In the genomic region with DNA sequence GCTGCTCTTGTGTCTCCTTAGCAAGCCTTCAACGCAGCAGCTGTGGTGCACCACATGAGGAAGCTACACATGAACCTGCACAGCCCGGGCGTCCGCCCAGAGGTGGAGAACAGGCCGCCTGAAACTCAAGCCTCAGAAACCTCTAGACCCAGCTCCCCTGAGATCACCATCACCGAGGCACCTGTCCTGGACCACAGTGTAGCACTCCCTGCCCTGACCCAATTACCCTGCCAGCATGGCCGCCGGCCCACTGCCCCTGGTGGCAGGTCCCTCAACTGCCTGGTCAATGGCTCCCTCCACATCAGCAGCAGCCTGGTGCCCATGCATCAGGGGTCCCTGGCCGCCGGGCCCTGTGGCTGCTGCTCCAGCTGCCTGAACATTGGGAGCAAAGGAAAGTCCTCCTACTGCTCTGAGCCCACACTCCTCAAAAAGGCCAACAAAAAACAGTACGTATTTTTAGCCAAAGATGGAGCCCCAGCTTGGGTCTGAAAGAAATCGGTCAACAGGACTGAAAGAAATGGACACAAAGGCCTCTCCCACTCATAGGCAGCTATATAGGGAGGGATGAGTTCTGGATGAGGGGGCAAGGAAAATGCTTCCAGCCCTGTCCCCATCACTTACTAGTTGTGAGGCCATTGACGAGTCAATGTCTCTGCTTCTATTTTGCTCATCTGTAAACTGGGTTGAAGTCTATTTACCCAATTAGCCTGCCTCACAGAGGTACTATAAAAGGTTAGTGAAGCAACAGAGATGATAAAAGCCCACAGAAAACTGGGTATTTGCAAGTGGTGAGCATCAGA, we compare ENCODE assay signal across 16 cellular contexts. TPM values are rescaled to one million over a fixed set of nuclear protein-coding genes. Genes with fewer than 3 reads are reported as not detected.
DNase-seq lines count a peak whose midpoint lies in the region; ATAC-seq and TF ChIP-seq lines count a peak whose summit lies in the region.
"Had no signal": no experiment of that assay in that cellular context is flagged by ENCODE, and none has a peak within 500 bp of the region (broad histone marks: within the 10 kb centered on the region; RNA-seq: fewer than 3 reads in every experiment).

No MANE protein-coding gene starts in this region.

- no peak overlapping the region for H3K27ac ChIP-seq in 22Rv1
- no peak overlapping the region for H3K27ac ChIP-seq in MM.1S (ENCODE audit: low read length)
- no peak overlapping the region for H3K27ac ChIP-seq in foreskin keratinocyte
- H3K27ac ChIP-seq: cardiac muscle cell had no signal

- TF ChIP-seq CTCF in 22Rv1 (IDR thresholded peaks at IDR 0.05): peak; percentile 25
- TF ChIP-seq CTCF in MM.1S (IDR thresholded peaks at IDR 0.05; ENCODE audit: low read length): peak; percentile 34
- TF ChIP-seq CTCF in foreskin keratinocyte (conservative IDR thresholded peaks at IDR 0.05): peak; percentile 38
- no peak for TF ChIP-seq CTCF in lower leg skin (IDR thresholded peaks at IDR 0.05)

- intact Hi-C loops in lower leg skin (cut with DNase I; ENCODE audit: low total_unique reads): no loop called here

- H3K4me1 ChIP-seq in MM.1S (ENCODE audit: low read length) (0 out of 2 replicates have a peak, but pooled peaks cover 8% of the 10 kb centered on the region), foreskin keratinocyte (peaks cover 9% of the 10 kb centered on the region)

- H3K9me2 ChIP-seq in MM.1S (replicated peaks; ENCODE audit: insufficient read depth, low read length): no peaks in the 10 kb centered on the region

- WGBS in lower leg skin, 2 donors: 91 to 94% methylated on average over 13 of the region's 13 CpGs

- H2AFZ ChIP-seq in MM.1S (ENCODE audit: low read length): no peak overlapping the region

- no peaks in the 10 kb centered on the region for H3K27me3 ChIP-seq in MM.1S (replicated peaks; ENCODE audit: insufficient read depth, low read length)
- no peaks in the 10 kb centered on the region for H3K27me3 ChIP-seq in foreskin keratinocyte
- H3K27me3 ChIP-seq: cardiac muscle cell had no signal

- no peak overlapping the region for H3K4me2 ChIP-seq in MM.1S (ENCODE audit: low read depth, low read length)

- H3K36me3 ChIP-seq in MM.1S (replicated peaks; ENCODE audit: insufficient read depth, low read length): no peaks in the 10 kb centered on the region
- H3K36me3 ChIP-seq: cardiac muscle cell had no signal

- H3F3A ChIP-seq in MM.1S (ENCODE audit: insufficient read depth, low read length): no peaks in the 10 kb centered on the region

- DNase-seq in MM.1S (peak; percentile 29), foreskin keratinocyte (peak; percentile 57 to 88), NCI-H2107 (lab: John Stamatoyannopoulos, UW) (no peak), lower leg skin (ENCODE audit: low spot score in 2 of 2) (no peak), activated gamma-delta T cell (lab: John Stamatoyannopoulos, UW) (no peak)
- DNase-seq: effector CD4-positive, alpha-beta T cell; midbrain; NCI-H1417 treated with DMSO at 0.1 percent for 48 hours; occipital lobe; stimulated activated CD4-positive, alpha-beta T cell treated with anti-CD3 and anti-CD28 coated beads, Interleukin-12 subunit alpha, Interleukin-12 subunit beta, amount 100 ng/mL, for 4 hours had no signal

- H3K4me3 ChIP-seq in MM.1S (ENCODE audit: low read length) (no peak overlapping the region), lower leg skin (ENCODE audit: low read depth, poor library complexity, severe bottlenecking) (no peak overlapping the region)
- H3K4me3 ChIP-seq: cardiac muscle cell had no signal

- TF ChIP-seq POLR2A in lower leg skin (IDR thresholded peaks at IDR 0.05): no peak

- no peak overlapping the region for H3K9ac ChIP-seq in MM.1S (ENCODE audit: low read length)

- H3K79me2 ChIP-seq in MM.1S (ENCODE audit: low read length): no peaks in the 10 kb centered on the region

- no peaks in the 10 kb centered on the region for H4K20me1 ChIP-seq in MM.1S (ENCODE audit: insufficient read depth, low read length)

- ATAC-seq in GM18873 (IDR thresholded peaks at IDR 0.05; ENCODE audit: low FRiP score, unreplicated experiment): peak; percentile 40
- no peak for ATAC-seq in foreskin keratinocyte
- no peak for ATAC-seq in HG03135 (IDR thresholded peaks at IDR 0.05; ENCODE audit: unreplicated experiment)

- no peaks in the 10 kb centered on the region for H3K9me3 ChIP-seq in MM.1S (replicated peaks; ENCODE audit: insufficient read depth, low read length)

RNA-seq across cellular contexts. Expression of a gene that starts 28.5 kb away (rescaled TPM):
- total RNA-seq in foreskin keratinocyte: not detected in 2 replicates
- polyA plus RNA-seq in foreskin keratinocyte: not detected in 2 replicates
- total RNA-seq in lower leg skin: 1 to 10 TPM in 1 of 4 donors, not detected in 3; 1.8 TPM
- total RNA-seq: NCI-H460, OCI-LY7 had no signal

RNA-seq across cellular contexts. Expression of a gene that starts 40.3 kb away (rescaled TPM):
- total RNA-seq in foreskin keratinocyte: 1,286 and 1,603 TPM in 2 replicates
- 823 and 1,080 TPM in 2 replicates for polyA plus RNA-seq in foreskin keratinocyte
- total RNA-seq in lower leg skin: 100 to 1,000 TPM in 3 of 4 donors, 10 to 100 TPM in 1; 70.0 to 181 (median 123) TPM

Comparison
In these comparisons a context has a peak if more than half of its experiments do, and no peak if none do; other contexts are left out.
1. CTCF ChIP-seq: peak in 22Rv1 (single experiment), MM.1S (single experiment) and foreskin keratinocyte (single experiment); none in lower leg skin (0 of 3).
2. DNase-seq: peak in MM.1S (single experiment) and foreskin keratinocyte (2 of 2); none in NCI-H2107 (single experiment), lower leg skin (0 of 2) and activated gamma-delta T cell (single experiment).